25 cellular contexts compared by ENCODE assay signal in genomic region chr9:106179181-106179580, GRCh38.
"Had no signal": no experiment of that assay in that cellular context is flagged by ENCODE, and none has a peak within 500 bp of the region (broad histone marks: within the 10 kb centered on the region; RNA-seq: fewer than 3 reads in every experiment).

No MANE protein-coding gene starts in this region.

- H3K27me3 Mint-ChIP-seq: activated CD4-positive, alpha-beta memory T cell treated with anti-CD3 and anti-CD28 coated beads for 36 hours; activated CD4-positive, alpha-beta T cell treated with anti-CD3 and anti-CD28 coated beads, Interleukin-2, amount 10 ng/mL, durations not matched to agents 7 days and 5 days; activated naive CD8-positive, alpha-beta T cell treated with anti-CD3 and anti-CD28 coated beads, Interleukin-2, amount 50 U/mL, for 24 hours; T-helper 17 cell had no signal

- H3K9me3 Mint-ChIP-seq: activated CD4-positive, alpha-beta T cell treated with anti-CD3 and anti-CD28 coated beads, Interleukin-2, amount 10 ng/mL, durations not matched to agents 7 days and 5 days; activated naive CD4-positive, alpha-beta T cell treated with anti-CD3 and anti-CD28 coated beads, Interleukin-2, amount 50 U/mL, for 72 hours had no signal

- H3K27me3 ChIP-seq: ascending aorta, body of pancreas, Peyer's patch had no signal

- H3K27ac ChIP-seq: ascending aorta, body of pancreas, Peyer's patch, RWPE1 had no signal

- H3K4me3 Mint-ChIP-seq: activated CD4-positive, alpha-beta memory T cell treated with anti-CD3 and anti-CD28 coated beads for 36 hours; activated CD4-positive, alpha-beta T cell treated with anti-CD3 and anti-CD28 coated beads, Interleukin-2, amount 10 ng/mL, durations not matched to agents 7 days and 5 days; activated naive CD8-positive, alpha-beta T cell treated with anti-CD3 and anti-CD28 coated beads, Interleukin-2, amount 50 U/mL, for 24 hours; activated T-cell treated with anti-CD3 and anti-CD28 coated beads, Interleukin-2, amount 50 U/mL, for 4 hours; T-helper 17 cell had no signal

- DNase-seq: activated CD4-positive, alpha-beta memory T cell treated with anti-CD3 and anti-CD28 coated beads for 36 hours; activated CD4-positive, alpha-beta T cell treated with anti-CD3 and anti-CD28 coated beads, Interleukin-2, amount 10 ng/mL, durations not matched to agents 7 days and 5 days; activated CD4-positive, CD25-positive, alpha-beta regulatory T cell; activated CD8-positive, alpha-beta memory T cell treated with anti-CD3 and anti-CD28 coated beads for 24 hours; activated effector memory CD4-positive, alpha-beta T cell treated with anti-CD3 and anti-CD28 coated beads, Interleukin-2, amount 50 U/mL, for 16 hours; activated naive CD4-positive, alpha-beta T cell treated with Interleukin-2 at 50 U/mL for 16 hours; activated naive CD8-positive, alpha-beta T cell treated with anti-CD3 and anti-CD28 coated beads, Interleukin-2, amount 50 U/mL, for 24 hours; activated T-cell treated with anti-CD3 and anti-CD28 coated beads, Interleukin-2, amount 50 U/mL, for 4 hours; amniotic stem cell; body of pancreas; central memory CD4-positive, alpha-beta T cell; Karpas-422; NCI-H1105 treated with DMSO at 0.1 percent for 48 hours; NCI-H146; NCI-H187 treated with DMSO at 0.1 percent for 48 hours; NCI-H2081 treated with DMSO at 0.1 percent for 48 hours; NCI-H345; NCI-H510A; Peyer's patch; Right ventricle myocardium superior; T-helper 17 cell; T-helper 9 cell had no signal

- ATAC-seq: activated naive CD4-positive, alpha-beta T cell treated with anti-CD3 and anti-CD28 coated beads, Interleukin-2, amount 50 U/mL, for 72 hours; activated naive CD8-positive, alpha-beta T cell treated with anti-CD3 and anti-CD28 coated beads, Interleukin-2, amount 50 U/mL, for 24 hours; activated T-cell treated with anti-CD3 and anti-CD28 coated beads, Interleukin-2, amount 50 U/mL, for 4 hours; body of pancreas; T-helper 17 cell had no signal

- H3K27ac Mint-ChIP-seq: activated CD4-positive, alpha-beta memory T cell treated with anti-CD3 and anti-CD28 coated beads for 36 hours; activated CD4-positive, alpha-beta T cell treated with anti-CD3 and anti-CD28 coated beads, Interleukin-2, amount 10 ng/mL, durations not matched to agents 7 days and 5 days; activated naive CD4-positive, alpha-beta T cell treated with anti-CD3 and anti-CD28 coated beads, Interleukin-2, amount 50 U/mL, for 72 hours; activated naive CD8-positive, alpha-beta T cell treated with anti-CD3 and anti-CD28 coated beads, Interleukin-2, amount 50 U/mL, for 24 hours; T-helper 17 cell had no signal

- H3K4me1 ChIP-seq: ascending aorta, body of pancreas, Peyer's patch had no signal

- H3K4me1 Mint-ChIP-seq: activated CD4-positive, alpha-beta T cell treated with anti-CD3 and anti-CD28 coated beads, Interleukin-2, amount 10 ng/mL, durations not matched to agents 7 days and 5 days; activated naive CD8-positive, alpha-beta T cell treated with anti-CD3 and anti-CD28 coated beads, Interleukin-2, amount 50 U/mL, for 24 hours; T-helper 17 cell had no signal

- H3K9me3 ChIP-seq: ascending aorta, body of pancreas, Peyer's patch had no signal

- H3K36me3 Mint-ChIP-seq: activated CD4-positive, alpha-beta memory T cell treated with anti-CD3 and anti-CD28 coated beads for 36 hours; activated naive CD4-positive, alpha-beta T cell treated with anti-CD3 and anti-CD28 coated beads, Interleukin-2, amount 50 U/mL, for 72 hours had no signal

- H3K36me3 ChIP-seq: ascending aorta, Peyer's patch had no signal

- H3K4me3 ChIP-seq: ascending aorta, body of pancreas, Peyer's patch had no signal
